In the genomic region with DNA sequence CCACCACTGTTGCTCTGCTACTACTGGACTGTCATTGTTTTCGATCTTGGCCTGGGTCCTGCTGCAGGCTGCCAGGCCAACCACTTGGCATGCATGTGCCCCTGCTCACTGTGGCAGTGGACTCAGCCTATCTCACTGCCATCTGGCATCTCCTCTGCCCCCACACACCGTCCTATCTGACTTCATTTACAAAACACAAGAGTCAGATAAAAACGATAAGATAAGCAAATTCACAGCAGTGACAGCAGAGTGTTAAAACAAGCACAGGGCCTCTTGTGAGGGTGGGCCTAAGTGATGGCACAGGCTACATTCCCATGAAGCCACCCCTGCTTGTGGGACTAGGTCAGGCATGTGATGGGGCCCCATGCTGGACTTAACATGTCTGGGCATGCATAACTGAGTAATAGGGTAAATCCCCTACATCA, we compare ENCODE assay signal across 1 cellular context.
TF ChIP-seq lines count a peak whose summit lies in the region.

No MANE protein-coding gene starts in this region.

TF ChIP-seq in IMR-90, 13 proteins besides CTCF, POLR2A, EP300 and RAD21 (continued from another document):
- no peak for TF ChIP-seq USF2 (IDR thresholded peaks at IDR 0.05; ENCODE audit: low read depth, low read length)
- TF ChIP-seq CHD1 (IDR thresholded peaks at IDR 0.05; ENCODE audit: low read depth, low read length): no peak
- TF ChIP-seq MXI1 (IDR thresholded peaks at IDR 0.05; ENCODE audit: borderline replicate concordance, low read depth, low read length): no peak
- no peak for TF ChIP-seq RFX5 (IDR thresholded peaks at IDR 0.05; ENCODE audit: low read depth, low read length)
- no peak for TF ChIP-seq NFE2L2 (IDR thresholded peaks at IDR 0.05; ENCODE audit: low read depth, low read length)
- TF ChIP-seq SMC3 (IDR thresholded peaks at IDR 0.05; ENCODE audit: low read depth, low read length): no peak
- TF ChIP-seq, protein P1, sequence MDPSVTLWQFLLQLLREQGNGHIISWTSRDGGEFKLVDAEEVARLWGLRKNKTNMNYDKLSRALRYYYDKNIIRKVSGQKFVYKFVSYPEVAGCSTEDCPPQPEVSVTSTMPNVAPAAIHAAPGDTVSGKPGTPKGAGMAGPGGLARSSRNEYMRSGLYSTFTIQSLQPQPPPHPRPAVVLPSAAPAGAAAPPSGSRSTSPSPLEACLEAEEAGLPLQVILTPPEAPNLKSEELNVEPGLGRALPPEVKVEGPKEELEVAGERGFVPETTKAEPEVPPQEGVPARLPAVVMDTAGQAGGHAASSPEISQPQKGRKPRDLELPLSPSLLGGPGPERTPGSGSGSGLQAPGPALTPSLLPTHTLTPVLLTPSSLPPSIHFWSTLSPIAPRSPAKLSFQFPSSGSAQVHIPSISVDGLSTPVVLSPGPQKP (IDR thresholded peaks at IDR 0.05; ENCODE audit: borderline replicate concordance, low read depth, low read length): no peak
- TF ChIP-seq FOS (IDR thresholded peaks at IDR 0.05; ENCODE audit: low read depth, low read length): no peak
- TF ChIP-seq MAFK (IDR thresholded peaks at IDR 0.05; ENCODE audit: low read depth, low read length): no peak
- no peak for TF ChIP-seq RCOR1 (IDR thresholded peaks at IDR 0.05; ENCODE audit: insufficient replicate concordance, low read length)
- no peak for TF ChIP-seq BHLHE40 (IDR thresholded peaks at IDR 0.05; ENCODE audit: low read depth, low read length)
TF ChIP-seq in IMR-90: peak in this region for 0.
